In genomic region chr7:137999496-138000080, GRCh38 we compare ENCODE assay signal across 1 cellular context.
TF ChIP-seq lines count a peak whose summit lies in the region.

No MANE protein-coding gene starts in this region.

TF ChIP-seq in HEK293, 187 proteins besides CTCF, POLR2A, EP300 and RAD21 (continued from another document):
- TF ChIP-seq ZBTB11 (tag by site-specific recombination; conservative IDR thresholded peaks at IDR 0.05; ENCODE audit: low read depth): no peak
